In genomic region chr22:43910178-43910695, GRCh38 we compare ENCODE assay signal across 1 cellular context.
TF ChIP-seq lines count a peak whose summit lies in the region.

No MANE protein-coding gene starts in this region.

TF ChIP-seq in IMR-90, 13 proteins besides CTCF, POLR2A, EP300 and RAD21:
- no peak for TF ChIP-seq CHD1 (IDR thresholded peaks at IDR 0.05; ENCODE audit: low read depth, low read length)
- TF ChIP-seq NFE2L2 (IDR thresholded peaks at IDR 0.05; ENCODE audit: low read depth, low read length) = no peak
- TF ChIP-seq SMC3 (IDR thresholded peaks at IDR 0.05; ENCODE audit: low read depth, low read length) = no peak
- no peak for TF ChIP-seq MAZ (IDR thresholded peaks at IDR 0.05; ENCODE audit: borderline replicate concordance, low read depth, low read length)
- no peak for TF ChIP-seq RFX5 (IDR thresholded peaks at IDR 0.05; ENCODE audit: low read depth, low read length)
- TF ChIP-seq FOS (IDR thresholded peaks at IDR 0.05; ENCODE audit: low read depth, low read length) = no peak
- no peak for TF ChIP-seq BHLHE40 (IDR thresholded peaks at IDR 0.05; ENCODE audit: low read depth, low read length)
- TF ChIP-seq MAFK (IDR thresholded peaks at IDR 0.05; ENCODE audit: low read depth, low read length) = no peak
- TF ChIP-seq RCOR1 (IDR thresholded peaks at IDR 0.05; ENCODE audit: insufficient replicate concordance, low read length) = no peak
- TF ChIP-seq, protein P1, sequence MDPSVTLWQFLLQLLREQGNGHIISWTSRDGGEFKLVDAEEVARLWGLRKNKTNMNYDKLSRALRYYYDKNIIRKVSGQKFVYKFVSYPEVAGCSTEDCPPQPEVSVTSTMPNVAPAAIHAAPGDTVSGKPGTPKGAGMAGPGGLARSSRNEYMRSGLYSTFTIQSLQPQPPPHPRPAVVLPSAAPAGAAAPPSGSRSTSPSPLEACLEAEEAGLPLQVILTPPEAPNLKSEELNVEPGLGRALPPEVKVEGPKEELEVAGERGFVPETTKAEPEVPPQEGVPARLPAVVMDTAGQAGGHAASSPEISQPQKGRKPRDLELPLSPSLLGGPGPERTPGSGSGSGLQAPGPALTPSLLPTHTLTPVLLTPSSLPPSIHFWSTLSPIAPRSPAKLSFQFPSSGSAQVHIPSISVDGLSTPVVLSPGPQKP (IDR thresholded peaks at IDR 0.05; ENCODE audit: borderline replicate concordance, low read depth, low read length) = no peak
- no peak for TF ChIP-seq CEBPB (IDR thresholded peaks at IDR 0.05; ENCODE audit: low read depth, low read length)
- no peak for TF ChIP-seq MXI1 (IDR thresholded peaks at IDR 0.05; ENCODE audit: borderline replicate concordance, low read depth, low read length)
- TF ChIP-seq, protein P2, sequence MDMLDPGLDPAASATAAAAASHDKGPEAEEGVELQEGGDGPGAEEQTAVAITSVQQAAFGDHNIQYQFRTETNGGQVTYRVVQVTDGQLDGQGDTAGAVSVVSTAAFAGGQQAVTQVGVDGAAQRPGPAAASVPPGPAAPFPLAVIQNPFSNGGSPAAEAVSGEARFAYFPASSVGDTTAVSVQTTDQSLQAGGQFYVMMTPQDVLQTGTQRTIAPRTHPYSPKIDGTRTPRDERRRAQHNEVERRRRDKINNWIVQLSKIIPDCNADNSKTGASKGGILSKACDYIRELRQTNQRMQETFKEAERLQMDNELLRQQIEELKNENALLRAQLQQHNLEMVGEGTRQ (IDR thresholded peaks at IDR 0.05; ENCODE audit: low read depth, low read length) = no peak
TF ChIP-seq in IMR-90: peak in this region for 0.
